Comparison of ENCODE assay signal across 15 cellular contexts in genomic region chr19:15436012-15436825, GRCh38. TPM values are rescaled to one million over a fixed set of nuclear protein-coding genes. Genes with fewer than 3 reads are reported as not detected.
A peak's percentile ranks its signal among the peaks of the same experiment; 100 is the strongest.
DNase-seq lines count a peak whose midpoint lies in the region; ATAC-seq and TF ChIP-seq lines count a peak whose summit lies in the region.
"Had no signal": no experiment of that assay in that cellular context is flagged by ENCODE, and none has a peak within 500 bp of the region (broad histone marks: within the 10 kb centered on the region; RNA-seq: fewer than 3 reads in every experiment).

No MANE protein-coding gene starts in this region.

- no peaks in the 10 kb centered on the region for H3K27me3 Mint-ChIP-seq in activated CD4-positive, alpha-beta memory T cell treated with anti-CD3 and anti-CD28 coated beads, Interleukin-2, amount 10 ng/mL, durations not matched to agents 7 days and 5 days
- H3K27me3 Mint-ChIP-seq in neural crest cell (ENCODE audit: low read depth): no peaks in the 10 kb centered on the region
- H3K27me3 Mint-ChIP-seq in immature natural killer cell (ENCODE audit: low read depth in 3 of 3): peaks cover 0 to 8% (median 6%) of the 10 kb centered on the region in 3 donors

- ATAC-seq in lower lobe of right lung (no peak), SK-N-SH treated with all-trans-retinoic acid at 6 μM for 48 hours (no peak)

- CTCF ChIA-PET in activated CD4-positive, alpha-beta memory T cell treated with anti-CD3 and anti-CD28 coated beads, Interleukin-2, amount 10 ng/mL, durations not matched to agents 7 days and 5 days (lab: Charles Lee): interaction anchor here (0.6 to 1.7 kb wide), 4 partner anchors 17 to 120 kb away, joined by 3 to 11 read pairs (median 4); partner anchors contain the start of gene AKAP8L

- intact Hi-C loops in lower lobe of right lung (cut with DNase I): no loop called here

- H3K9me3 Mint-ChIP-seq in activated CD4-positive, alpha-beta memory T cell treated with anti-CD3 and anti-CD28 coated beads, Interleukin-2, amount 10 ng/mL, durations not matched to agents 7 days and 5 days: no peaks in the 10 kb centered on the region
- H3K9me3 Mint-ChIP-seq in neural crest cell (no peaks in the 10 kb centered on the region), immature natural killer cell (no peaks in the 10 kb centered on the region)

- no peak overlapping the region for H3K4me3 Mint-ChIP-seq in activated CD4-positive, alpha-beta memory T cell treated with anti-CD3 and anti-CD28 coated beads, Interleukin-2, amount 10 ng/mL, durations not matched to agents 7 days and 5 days
- H3K4me3 Mint-ChIP-seq in neural crest cell (peak overlapping the region; percentile 68), immature natural killer cell (no peak overlapping the region)

- peaks cover 0 to 13% (median 6%) of the 10 kb centered on the region in 11 experiments; a peak in 16 of 22 replicates for H4K20me1 ChIP-seq in BLaER1 treated with 17β-estradiol and CSF1 and Interleukin-3, amounts not matched to agents 10 nM and 100 nM

- peaks cover 27% of the 10 kb centered on the region for H3K4me1 Mint-ChIP-seq in activated CD4-positive, alpha-beta memory T cell treated with anti-CD3 and anti-CD28 coated beads, Interleukin-2, amount 10 ng/mL, durations not matched to agents 7 days and 5 days
- H3K4me1 Mint-ChIP-seq in neural crest cell (peaks cover 20% of the 10 kb centered on the region), immature natural killer cell (peaks cover 18% of the 10 kb centered on the region in 2 donors)

- peaks cover 0 to 8% (median 0%) of the 10 kb centered on the region in 11 experiments; a peak in 4 of 22 replicates for H3K36me3 ChIP-seq in BLaER1 treated with 17β-estradiol and CSF1 and Interleukin-3, amounts not matched to agents 10 nM and 100 nM
- H3K36me3 ChIP-seq in lower lobe of right lung: no peaks in the 10 kb centered on the region

- H3K27ac ChIP-seq in BLaER1 treated with 17β-estradiol and CSF1 and Interleukin-3, amounts not matched to agents 10 nM and 100 nM: peak overlapping the region in 1 of 11 experiments; percentile 9; a peak in 2 of 22 replicates
- H3K27ac ChIP-seq in lower lobe of right lung: no peak overlapping the region
- H3K27ac ChIP-seq: KMS-11 had no signal

- no peaks in the 10 kb centered on the region for H3K27me3 ChIP-seq in BLaER1 treated with 17β-estradiol and CSF1 and Interleukin-3, amounts not matched to agents 10 nM and 100 nM
- H3K27me3 ChIP-seq in lower lobe of right lung (ENCODE audit: low read depth): no peaks in the 10 kb centered on the region
- H3K27me3 ChIP-seq: BE2C, MG63 had no signal

- H3K9ac ChIP-seq in BLaER1 treated with 17β-estradiol and CSF1 and Interleukin-3, amounts not matched to agents 10 nM and 100 nM: peak overlapping the region in 4 of 11 experiments; percentile 18 to 52 (median 37); a peak in 3 of 22 replicates
- H3K9ac ChIP-seq: KMS-11 had no signal

- peak overlapping the region in 9 of 11 experiments; percentile 7 to 80 (median 60); a peak in 16 of 22 replicates for H3K4me2 ChIP-seq in BLaER1 treated with 17β-estradiol and CSF1 and Interleukin-3, amounts not matched to agents 10 nM and 100 nM
- H3K4me2 ChIP-seq: KMS-11 had no signal

- peaks cover 8% of the 10 kb centered on the region for H3K36me3 Mint-ChIP-seq in activated CD4-positive, alpha-beta memory T cell treated with anti-CD3 and anti-CD28 coated beads, Interleukin-2, amount 10 ng/mL, durations not matched to agents 7 days and 5 days (ENCODE audit: low read depth)
- H3K36me3 Mint-ChIP-seq in neural crest cell (ENCODE audit: low read depth) (peaks cover 3% of the 10 kb centered on the region), immature natural killer cell (no peaks in the 10 kb centered on the region)

- DNase-seq in AG20443 (ENCODE audit: low spot score) (peak; percentile 47), neural crest cell (ENCODE audit: low read depth, low spot score) (no peak), immature natural killer cell (no peak), lower lobe of right lung (no peak)
- no peak for DNase-seq in activated CD4-positive, alpha-beta memory T cell treated with anti-CD3 and anti-CD28 coated beads, Interleukin-2, amount 10 ng/mL, durations not matched to agents 7 days and 5 days
- DNase-seq: BE2C, GF-D8, MG63, NCI-H1092 treated with DMSO at 0.1 percent for 48 hours, NCI-H1694 treated with DMSO at 0.1 percent for 48 hours, NCI-H69 had no signal

- TF ChIP-seq CTCF in neural crest cell (conservative IDR thresholded peaks at IDR 0.05): no peak
- no peak for TF ChIP-seq CTCF in lower lobe of right lung (IDR thresholded peaks at IDR 0.05)

- POLR2A ChIA-PET in activated CD4-positive, alpha-beta memory T cell treated with anti-CD3 and anti-CD28 coated beads, Interleukin-2, amount 10 ng/mL, durations not matched to agents 7 days and 5 days (lab: Charles Lee): interaction anchor here (0.9 to 2.3 kb wide), 6 partner anchors 11 to 120 kb away, joined by 3 to 13 read pairs (median 4); partner anchors contain the start of genes AKAP8L and RASAL3

- peak overlapping the region; percentile 0 for H3K27ac Mint-ChIP-seq in activated CD4-positive, alpha-beta memory T cell treated with anti-CD3 and anti-CD28 coated beads, Interleukin-2, amount 10 ng/mL, durations not matched to agents 7 days and 5 days
- H3K27ac Mint-ChIP-seq in neural crest cell (ENCODE audit: unreplicated experiment) (no peak overlapping the region), immature natural killer cell (no peak overlapping the region)

- no peaks in the 10 kb centered on the region for H3K9me3 ChIP-seq in BLaER1 treated with 17β-estradiol and CSF1 and Interleukin-3, amounts not matched to agents 10 nM and 100 nM (replicated peaks in 1 of 11)
- no peaks in the 10 kb centered on the region for H3K9me3 ChIP-seq in lower lobe of right lung
- H3K9me3 ChIP-seq: BE2C, MG63 had no signal

- H3K4me3 ChIP-seq in BLaER1 treated with 17β-estradiol and CSF1 and Interleukin-3, amounts not matched to agents 10 nM and 100 nM: no peak overlapping the region
- H3K4me3 ChIP-seq in lower lobe of right lung: no peak overlapping the region
- H3K4me3 ChIP-seq: MG63 had no signal

- H3K4me1 ChIP-seq in BLaER1 treated with 17β-estradiol and CSF1 and Interleukin-3, amounts not matched to agents 10 nM and 100 nM: peaks cover 18 to 81% (median 70%) of the 10 kb centered on the region in 10 experiments
- H3K4me1 ChIP-seq in lower lobe of right lung: peaks cover 17% of the 10 kb centered on the region

TF ChIP-seq in SK-N-SH treated with all-trans-retinoic acid at 6 μM for 48 hours, 23 proteins besides CTCF, POLR2A, EP300 and RAD21:
- TF ChIP-seq TOX (CRISPR knock-in tag; IDR thresholded peaks at IDR 0.05; ENCODE audit: borderline replicate concordance): no peak
- no peak for TF ChIP-seq RARB (CRISPR knock-in tag; IDR thresholded peaks at IDR 0.05)
- no peak for TF ChIP-seq CREB5 (CRISPR knock-in tag; IDR thresholded peaks at IDR 0.05; ENCODE audit: low read depth)
- no peak for TF ChIP-seq ZNF8 (CRISPR knock-in tag; IDR thresholded peaks at IDR 0.05)
- TF ChIP-seq ARNTL (CRISPR knock-in tag; IDR thresholded peaks at IDR 0.05; ENCODE audit: borderline replicate concordance, low read depth): no peak
- TF ChIP-seq BACH2 (CRISPR knock-in tag; IDR thresholded peaks at IDR 0.05; ENCODE audit: borderline replicate concordance): no peak

RNA-seq across cellular contexts. Expression of gene WIZ, which starts 13.5 kb away (rescaled TPM):
- 10 to 100 TPM; 25.3 to 25.4 TPM for total RNA-seq in activated CD4-positive, alpha-beta memory T cell treated with anti-CD3 and anti-CD28 coated beads, Interleukin-2, amount 10 ng/mL, durations not matched to agents 7 days and 5 days
- total RNA-seq in neural crest cell (77.1 and 80.2 TPM in 2 replicates), lower lobe of right lung (25.2 TPM)
- 1 to 10 TPM in 1 of 3 donors, under 1 TPM in 1, not detected in 1; 0.78 to 1.5 TPM for polyA plus RNA-seq in immature natural killer cell

RNA-seq across cellular contexts. Expression of gene AKAP8L, which starts 17.4 kb away (rescaled TPM):
- total RNA-seq in activated CD4-positive, alpha-beta memory T cell treated with anti-CD3 and anti-CD28 coated beads, Interleukin-2, amount 10 ng/mL, durations not matched to agents 7 days and 5 days: 10 to 100 TPM; 96.3 to 98.2 TPM
- total RNA-seq in neural crest cell (154 and 163 TPM in 2 replicates), lower lobe of right lung (94.2 TPM)
- 10 to 100 TPM; 28.4 to 58.5 (median 29.6) TPM for polyA plus RNA-seq in immature natural killer cell

RNA-seq across cellular contexts. Expression of gene RASAL3, which starts 28.1 kb away (rescaled TPM):
- 100 to 1,000 TPM; 174 to 179 TPM for total RNA-seq in activated CD4-positive, alpha-beta memory T cell treated with anti-CD3 and anti-CD28 coated beads, Interleukin-2, amount 10 ng/mL, durations not matched to agents 7 days and 5 days
- not detected in 2 replicates for total RNA-seq in neural crest cell
- 100 to 1,000 TPM in 1 of 3 donors, 10 to 100 TPM in 2; 71.5 to 114 (median 89.1) TPM for polyA plus RNA-seq in immature natural killer cell
- total RNA-seq in lower lobe of right lung: 15.0 TPM
- total RNA-seq: H4 had no signal

RNA-seq across cellular contexts. Expression of gene PGLYRP2, which starts 43.1 kb away (rescaled TPM):
- total RNA-seq in activated CD4-positive, alpha-beta memory T cell treated with anti-CD3 and anti-CD28 coated beads, Interleukin-2, amount 10 ng/mL, durations not matched to agents 7 days and 5 days: under 1 TPM; 0.08 to 0.10 TPM
- total RNA-seq in neural crest cell: not detected in 2 replicates
- under 1 TPM in 2 of 3 donors, not detected in 1; 0.10 to 0.17 TPM for polyA plus RNA-seq in immature natural killer cell
- not detected for total RNA-seq in lower lobe of right lung
- total RNA-seq: H4 had no signal

RNA-seq across cellular contexts. Expression of gene AKAP8, which starts 56.6 kb away (rescaled TPM):
- 10 to 100 TPM; 43.8 to 45.9 TPM for total RNA-seq in activated CD4-positive, alpha-beta memory T cell treated with anti-CD3 and anti-CD28 coated beads, Interleukin-2, amount 10 ng/mL, durations not matched to agents 7 days and 5 days
- 41.3 and 43.1 TPM in 2 replicates for total RNA-seq in neural crest cell
- 10 to 100 TPM in 2 of 3 donors, 1 to 10 TPM in 1; 7.8 to 21.9 (median 11.1) TPM for polyA plus RNA-seq in immature natural killer cell
- total RNA-seq in lower lobe of right lung: 37.2 TPM

Comparison
In these comparisons a context has a peak if more than half of its experiments do, and no peak if none do; other contexts are left out.
1. RNA of gene RASAL3, which starts 28.1 kb away (total RNA-seq): 174 to 179 TPM in activated CD4-positive, alpha-beta memory T cell treated with anti-CD3 and anti-CD28 coated beads, Interleukin-2, amount 10 ng/mL, durations not matched to agents 7 days and 5 days and 15.0 TPM in lower lobe of right lung (single experiment); not detected in neural crest cell; every median in the first group is over 10 times any median in the second.